Comparison of ENCODE assay signal across 1 cellular context in the genomic region with DNA sequence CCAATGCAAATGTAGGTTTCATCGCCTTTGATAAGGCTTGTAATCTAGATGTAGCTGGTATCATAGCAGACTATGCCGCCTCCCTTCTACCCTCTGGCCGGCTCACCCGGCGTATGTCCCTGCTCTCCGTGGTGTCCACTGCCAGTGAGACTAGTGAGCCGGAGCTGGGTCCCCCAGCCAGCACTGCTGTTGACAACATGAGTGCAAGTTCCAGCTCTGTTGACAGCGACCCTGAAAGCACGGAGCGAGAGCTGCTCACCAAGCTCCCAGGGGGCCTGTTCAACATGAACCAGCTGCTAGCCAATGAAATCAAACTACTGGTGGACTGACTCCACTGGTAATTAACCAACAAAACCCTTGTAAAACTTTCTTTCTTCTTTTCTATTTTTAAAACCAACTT.
TF ChIP-seq lines count a peak whose summit lies in the region.

No MANE protein-coding gene starts in this region.

TF ChIP-seq in GM23338, 12 proteins besides CTCF, POLR2A, EP300 and RAD21 (continued from another document):
- TF ChIP-seq, protein P1, sequence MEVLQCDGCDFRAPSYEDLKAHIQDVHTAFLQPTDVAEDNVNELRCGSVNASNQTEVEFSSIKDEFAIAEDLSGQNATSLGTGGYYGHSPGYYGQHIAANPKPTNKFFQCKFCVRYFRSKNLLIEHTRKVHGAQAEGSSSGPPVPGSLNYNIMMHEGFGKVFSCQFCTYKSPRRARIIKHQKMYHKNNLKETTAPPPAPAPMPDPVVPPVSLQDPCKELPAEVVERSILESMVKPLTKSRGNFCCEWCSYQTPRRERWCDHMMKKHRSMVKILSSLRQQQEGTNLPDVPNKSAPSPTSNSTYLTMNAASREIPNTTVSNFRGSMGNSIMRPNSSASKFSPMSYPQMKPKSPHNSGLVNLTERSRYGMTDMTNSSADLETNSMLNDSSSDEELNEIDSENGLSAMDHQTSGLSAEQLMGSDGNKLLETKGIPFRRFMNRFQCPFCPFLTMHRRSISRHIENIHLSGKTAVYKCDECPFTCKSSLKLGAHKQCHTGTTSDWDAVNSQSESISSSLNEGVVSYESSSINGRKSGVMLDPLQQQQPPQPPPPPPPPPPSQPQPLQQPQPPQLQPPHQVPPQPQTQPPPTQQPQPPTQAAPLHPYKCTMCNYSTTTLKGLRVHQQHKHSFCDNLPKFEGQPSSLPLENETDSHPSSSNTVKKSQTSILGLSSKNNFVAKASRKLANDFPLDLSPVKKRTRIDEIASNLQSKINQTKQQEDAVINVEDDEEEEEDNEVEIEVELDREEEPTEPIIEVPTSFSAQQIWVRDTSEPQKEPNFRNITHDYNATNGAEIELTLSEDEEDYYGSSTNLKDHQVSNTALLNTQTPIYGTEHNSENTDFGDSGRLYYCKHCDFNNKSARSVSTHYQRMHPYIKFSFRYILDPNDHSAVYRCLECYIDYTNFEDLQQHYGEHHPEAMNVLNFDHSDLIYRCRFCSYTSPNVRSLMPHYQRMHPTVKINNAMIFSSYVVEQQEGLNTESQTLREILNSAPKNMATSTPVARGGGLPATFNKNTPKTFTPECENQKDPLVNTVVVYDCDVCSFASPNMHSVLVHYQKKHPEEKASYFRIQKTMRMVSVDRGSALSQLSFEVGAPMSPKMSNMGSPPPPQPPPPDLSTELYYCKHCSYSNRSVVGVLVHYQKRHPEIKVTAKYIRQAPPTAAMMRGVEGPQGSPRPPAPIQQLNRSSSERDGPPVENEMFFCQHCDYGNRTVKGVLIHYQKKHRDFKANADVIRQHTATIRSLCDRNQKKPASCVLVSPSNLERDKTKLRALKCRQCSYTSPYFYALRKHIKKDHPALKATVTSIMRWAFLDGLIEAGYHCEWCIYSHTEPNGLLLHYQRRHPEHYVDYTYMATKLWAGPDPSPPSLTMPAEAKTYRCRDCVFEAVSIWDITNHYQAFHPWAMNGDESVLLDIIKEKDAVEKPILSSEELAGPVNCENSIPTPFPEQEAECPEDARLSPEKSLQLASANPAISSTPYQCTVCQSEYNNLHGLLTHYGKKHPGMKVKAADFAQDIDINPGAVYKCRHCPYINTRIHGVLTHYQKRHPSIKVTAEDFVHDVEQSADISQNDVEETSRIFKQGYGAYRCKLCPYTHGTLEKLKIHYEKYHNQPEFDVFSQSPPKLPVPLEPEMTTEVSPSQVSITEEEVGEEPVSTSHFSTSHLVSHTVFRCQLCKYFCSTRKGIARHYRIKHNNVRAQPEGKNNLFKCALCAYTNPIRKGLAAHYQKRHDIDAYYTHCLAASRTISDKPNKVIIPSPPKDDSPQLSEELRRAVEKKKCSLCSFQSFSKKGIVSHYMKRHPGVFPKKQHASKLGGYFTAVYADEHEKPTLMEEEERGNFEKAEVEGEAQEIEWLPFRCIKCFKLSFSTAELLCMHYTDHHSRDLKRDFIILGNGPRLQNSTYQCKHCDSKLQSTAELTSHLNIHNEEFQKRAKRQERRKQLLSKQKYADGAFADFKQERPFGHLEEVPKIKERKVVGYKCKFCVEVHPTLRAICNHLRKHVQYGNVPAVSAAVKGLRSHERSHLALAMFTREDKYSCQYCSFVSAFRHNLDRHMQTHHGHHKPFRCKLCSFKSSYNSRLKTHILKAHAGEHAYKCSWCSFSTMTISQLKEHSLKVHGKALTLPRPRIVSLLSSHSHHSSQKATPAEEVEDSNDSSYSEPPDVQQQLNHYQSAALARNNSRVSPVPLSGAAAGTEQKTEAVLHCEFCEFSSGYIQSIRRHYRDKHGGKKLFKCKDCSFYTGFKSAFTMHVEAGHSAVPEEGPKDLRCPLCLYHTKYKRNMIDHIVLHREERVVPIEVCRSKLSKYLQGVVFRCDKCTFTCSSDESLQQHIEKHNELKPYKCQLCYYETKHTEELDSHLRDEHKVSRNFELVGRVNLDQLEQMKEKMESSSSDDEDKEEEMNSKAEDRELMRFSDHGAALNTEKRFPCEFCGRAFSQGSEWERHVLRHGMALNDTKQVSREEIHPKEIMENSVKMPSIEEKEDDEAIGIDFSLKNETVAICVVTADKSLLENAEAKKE (CRISPR knock-in tag; IDR thresholded peaks at IDR 0.05) = no peak
- TF ChIP-seq, protein P2, sequence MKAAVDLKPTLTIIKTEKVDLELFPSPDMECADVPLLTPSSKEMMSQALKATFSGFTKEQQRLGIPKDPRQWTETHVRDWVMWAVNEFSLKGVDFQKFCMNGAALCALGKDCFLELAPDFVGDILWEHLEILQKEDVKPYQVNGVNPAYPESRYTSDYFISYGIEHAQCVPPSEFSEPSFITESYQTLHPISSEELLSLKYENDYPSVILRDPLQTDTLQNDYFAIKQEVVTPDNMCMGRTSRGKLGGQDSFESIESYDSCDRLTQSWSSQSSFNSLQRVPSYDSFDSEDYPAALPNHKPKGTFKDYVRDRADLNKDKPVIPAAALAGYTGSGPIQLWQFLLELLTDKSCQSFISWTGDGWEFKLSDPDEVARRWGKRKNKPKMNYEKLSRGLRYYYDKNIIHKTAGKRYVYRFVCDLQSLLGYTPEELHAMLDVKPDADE (IDR thresholded peaks at IDR 0.05) = no peak
- TF ChIP-seq CREB1 (CRISPR knock-in tag; IDR thresholded peaks at IDR 0.05; ENCODE audit: low read depth) (no peak), JUNB (IDR thresholded peaks at IDR 0.05; ENCODE audit: unreplicated experiment) (no peak), NANOG (IDR thresholded peaks at IDR 0.05; ENCODE audit: borderline replicate concordance) (no peak)
- TF ChIP-seq, protein P3, sequence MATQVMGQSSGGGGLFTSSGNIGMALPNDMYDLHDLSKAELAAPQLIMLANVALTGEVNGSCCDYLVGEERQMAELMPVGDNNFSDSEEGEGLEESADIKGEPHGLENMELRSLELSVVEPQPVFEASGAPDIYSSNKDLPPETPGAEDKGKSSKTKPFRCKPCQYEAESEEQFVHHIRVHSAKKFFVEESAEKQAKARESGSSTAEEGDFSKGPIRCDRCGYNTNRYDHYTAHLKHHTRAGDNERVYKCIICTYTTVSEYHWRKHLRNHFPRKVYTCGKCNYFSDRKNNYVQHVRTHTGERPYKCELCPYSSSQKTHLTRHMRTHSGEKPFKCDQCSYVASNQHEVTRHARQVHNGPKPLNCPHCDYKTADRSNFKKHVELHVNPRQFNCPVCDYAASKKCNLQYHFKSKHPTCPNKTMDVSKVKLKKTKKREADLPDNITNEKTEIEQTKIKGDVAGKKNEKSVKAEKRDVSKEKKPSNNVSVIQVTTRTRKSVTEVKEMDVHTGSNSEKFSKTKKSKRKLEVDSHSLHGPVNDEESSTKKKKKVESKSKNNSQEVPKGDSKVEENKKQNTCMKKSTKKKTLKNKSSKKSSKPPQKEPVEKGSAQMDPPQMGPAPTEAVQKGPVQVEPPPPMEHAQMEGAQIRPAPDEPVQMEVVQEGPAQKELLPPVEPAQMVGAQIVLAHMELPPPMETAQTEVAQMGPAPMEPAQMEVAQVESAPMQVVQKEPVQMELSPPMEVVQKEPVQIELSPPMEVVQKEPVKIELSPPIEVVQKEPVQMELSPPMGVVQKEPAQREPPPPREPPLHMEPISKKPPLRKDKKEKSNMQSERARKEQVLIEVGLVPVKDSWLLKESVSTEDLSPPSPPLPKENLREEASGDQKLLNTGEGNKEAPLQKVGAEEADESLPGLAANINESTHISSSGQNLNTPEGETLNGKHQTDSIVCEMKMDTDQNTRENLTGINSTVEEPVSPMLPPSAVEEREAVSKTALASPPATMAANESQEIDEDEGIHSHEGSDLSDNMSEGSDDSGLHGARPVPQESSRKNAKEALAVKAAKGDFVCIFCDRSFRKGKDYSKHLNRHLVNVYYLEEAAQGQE (IDR thresholded peaks at IDR 0.05; ENCODE audit: unreplicated experiment) = no peak
